11 cellular contexts compared by ENCODE assay signal in the genomic region with DNA sequence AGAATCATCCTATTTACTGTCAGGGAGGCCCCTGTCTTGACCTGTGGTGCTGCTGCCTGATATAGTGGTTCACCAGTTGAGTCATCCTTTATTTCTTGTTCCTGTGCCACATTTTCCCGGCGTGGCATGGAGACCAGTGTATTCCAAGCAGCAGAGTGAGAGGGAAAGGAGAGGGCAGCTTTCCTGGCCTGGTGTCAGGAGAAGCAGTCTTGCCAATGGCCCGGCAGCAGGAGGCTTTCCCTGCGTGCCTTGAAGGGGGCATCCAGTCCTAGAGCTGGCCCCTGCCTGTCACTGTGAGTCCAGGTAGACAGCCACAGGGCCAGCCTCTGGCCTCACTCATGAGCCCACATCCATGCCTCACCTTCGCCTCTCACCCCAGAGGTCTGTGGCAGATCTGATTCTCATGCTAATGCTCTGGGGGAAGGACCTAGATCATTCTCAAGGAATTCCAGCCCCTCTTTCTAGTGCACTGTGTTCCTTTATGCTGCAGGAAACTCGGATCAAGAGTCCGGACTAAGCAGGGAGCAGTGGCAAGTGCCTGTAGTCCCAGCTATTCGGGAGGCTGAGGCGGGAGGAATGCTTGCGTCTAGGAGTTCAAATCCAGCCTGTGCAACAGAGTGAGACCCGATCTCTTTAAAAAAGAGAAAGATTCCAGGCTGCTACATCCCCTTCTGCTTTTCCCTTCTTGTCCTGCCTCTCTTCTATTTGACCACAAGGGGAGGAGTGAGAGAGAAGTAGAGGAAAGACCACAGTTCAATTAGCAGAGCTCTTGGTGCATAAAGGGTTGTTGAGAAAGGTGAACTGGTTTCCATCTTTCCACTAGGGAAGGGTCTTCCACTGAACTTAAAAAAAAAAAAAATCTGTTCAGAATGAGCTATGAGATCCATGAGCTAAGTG.
DNase-seq lines count a peak whose midpoint lies in the region; ATAC-seq and TF ChIP-seq lines count a peak whose summit lies in the region.
"Had no signal": no experiment of that assay in that cellular context is flagged by ENCODE, and none has a peak within 500 bp of the region (broad histone marks: within the 10 kb centered on the region; RNA-seq: fewer than 3 reads in every experiment).

No MANE protein-coding gene starts in this region.

- no peaks in the 10 kb centered on the region for H3K36me3 ChIP-seq in smooth muscle cell (ENCODE audit: low read depth)

- no peaks in the 10 kb centered on the region for H3K27me3 Mint-ChIP-seq in chondrocyte (ENCODE audit: low read depth)
- no peaks in the 10 kb centered on the region for H3K27me3 Mint-ChIP-seq in nephron (ENCODE audit: low read depth)
- H3K27me3 Mint-ChIP-seq: activated CD8-positive, alpha-beta T cell treated with anti-CD3 and anti-CD28 coated beads for 36 hours had no signal

- H3F3A ChIP-seq in smooth muscle cell (ENCODE audit: low read depth): peaks cover 5% of the 10 kb centered on the region

- H3K4me1 Mint-ChIP-seq in chondrocyte (ENCODE audit: low read depth) (peaks cover 62% of the 10 kb centered on the region), nephron (peaks cover 51% of the 10 kb centered on the region)

- H3K36me3 Mint-ChIP-seq in chondrocyte (ENCODE audit: low read depth) (peaks cover 57% of the 10 kb centered on the region), nephron (ENCODE audit: low read depth) (peaks cover 16% of the 10 kb centered on the region)

- DNase-seq in ELF-1 (ENCODE audit: low read depth, low spot score) (peak; percentile 56), LHCN-M2 (ENCODE audit: low read depth) (peak; percentile 25), chondrocyte (ENCODE audit: low spot score) (no peak), smooth muscle cell (lab: John Stamatoyannopoulos, UW; ENCODE audit: unreplicated experiment) (no peak)
- no peak for DNase-seq in stimulated activated CD4-positive, alpha-beta T cell treated with anti-CD3 and anti-CD28 coated beads, Interleukin-12 subunit alpha, Interleukin-12 subunit beta, amount 100 ng/mL, for 4 hours

- peaks cover 6% of the 10 kb centered on the region for H3K4me1 ChIP-seq in smooth muscle cell (ENCODE audit: low read depth)

- H3K27ac Mint-ChIP-seq in chondrocyte (ENCODE audit: unreplicated experiment) (peak overlapping the region; percentile 98), nephron (peak overlapping the region; percentile 88 to 96 (median 93))
- H3K27ac Mint-ChIP-seq: activated CD8-positive, alpha-beta T cell treated with anti-CD3 and anti-CD28 coated beads for 36 hours; activated T-helper 1 cell treated with anti-CD3 and anti-CD28 coated beads, Interleukin-12 subunit alpha, Interleukin-12 subunit beta, Interleukin-2, Interleukin-4 antibody, amounts not matched to agents 30 ng/mL and 10 ng/mL and 1 ng/mL, durations not matched to agents 14 hours and 24 hours and 36 hours had no signal

- H3K4me3 ChIP-seq in smooth muscle cell: no peak overlapping the region

- no peak overlapping the region for H2AFZ ChIP-seq in smooth muscle cell (ENCODE audit: low read depth)

- no peak overlapping the region for H3K9ac ChIP-seq in smooth muscle cell (ENCODE audit: low read depth)

- 86% methylated on average over 11 of the region's 11 CpGs for WGBS in smooth muscle cell (ENCODE audit: low lambda C conversion rate)

- TF ChIP-seq CTCF in chondrocyte (IDR thresholded peaks at IDR 0.05): no peak
- no peak for TF ChIP-seq CTCF in nephron (IDR thresholded peaks at IDR 0.05; ENCODE audit: unreplicated experiment in 3 of 3)
- no peak for TF ChIP-seq CTCF in smooth muscle cell (IDR thresholded peaks at IDR 0.05; ENCODE audit: borderline replicate concordance, insufficient read depth, poor library complexity, severe bottlenecking)

- no peaks in the 10 kb centered on the region for H3K79me2 ChIP-seq in smooth muscle cell (ENCODE audit: low read depth)

- H3K9me3 Mint-ChIP-seq in chondrocyte (ENCODE audit: low read depth): no peaks in the 10 kb centered on the region
- H3K9me3 Mint-ChIP-seq in nephron: no peaks in the 10 kb centered on the region
- H3K9me3 Mint-ChIP-seq: activated CD8-positive, alpha-beta T cell treated with anti-CD3 and anti-CD28 coated beads for 36 hours; neural crest cell had no signal

- H3K9me3 ChIP-seq in smooth muscle cell (replicated peaks; ENCODE audit: low read depth): no peaks in the 10 kb centered on the region

- ATAC-seq in GM21619 (IDR thresholded peaks at IDR 0.05; ENCODE audit: unreplicated experiment) (no peak), HG03196 (IDR thresholded peaks at IDR 0.05; ENCODE audit: unreplicated experiment) (no peak)

- no peak overlapping the region for H3K27ac ChIP-seq in smooth muscle cell (ENCODE audit: low read depth)

- H3K4me3 Mint-ChIP-seq in chondrocyte (ENCODE audit: unreplicated experiment): no peak overlapping the region
- H3K4me3 Mint-ChIP-seq in nephron: no peak overlapping the region
- H3K4me3 Mint-ChIP-seq: activated CD8-positive, alpha-beta T cell treated with anti-CD3 and anti-CD28 coated beads for 36 hours; activated T-helper 1 cell treated with anti-CD3 and anti-CD28 coated beads, Interleukin-12 subunit alpha, Interleukin-12 subunit beta, Interleukin-2, Interleukin-4 antibody, amounts not matched to agents 30 ng/mL and 10 ng/mL and 1 ng/mL, durations not matched to agents 14 hours and 24 hours and 36 hours had no signal

- no peaks in the 10 kb centered on the region for H4K20me1 ChIP-seq in smooth muscle cell (ENCODE audit: low read depth)

- no peaks in the 10 kb centered on the region for H3K27me3 ChIP-seq in smooth muscle cell (ENCODE audit: low read depth)

- H3K4me2 ChIP-seq in smooth muscle cell: no peak overlapping the region

Comparison
In these comparisons a context has a peak if more than half of its experiments do, and no peak if none do; other contexts are left out.
1. DNase-seq: peak in ELF-1 (single experiment) and LHCN-M2 (single experiment); none in chondrocyte (single experiment), smooth muscle cell (single experiment) and stimulated activated CD4-positive, alpha-beta T cell treated with anti-CD3 and anti-CD28 coated beads, Interleukin-12 subunit alpha, Interleukin-12 subunit beta, amount 100 ng/mL, for 4 hours (single experiment).